In genomic region chr1:151198254-151199127, GRCh38 we compare ENCODE assay signal across 8 cellular contexts. TPM values are rescaled to one million over a fixed set of nuclear protein-coding genes. Genes with fewer than 3 reads are reported as not detected.
DNase-seq lines count a peak whose midpoint lies in the region; ATAC-seq and TF ChIP-seq lines count a peak whose summit lies in the region.

Gene PIP5K1A, plus strand, starts transcription at chr1:151198552. Its CDS starts 445 bp downstream, at chr1:151198997.

- CTCF ChIA-PET in AG04450 (lab: Charles Lee) (interaction anchor here (0.6 to 1.3 kb wide), 3 partner anchors 52 to 142 kb away, joined by 3 to 4 read pairs (median 4); no protein-coding TSS in a partner anchor), activated B cell treated with CpG ODN at 0.5 μM for 24 hours (lab: Charles Lee) (no interaction called here)

- H3K4me1 Mint-ChIP-seq in activated B cell treated with CpG ODN at 0.5 μM for 24 hours, result peaks cover 47% of the 10 kb centered on the region
- peaks cover 37 to 43% of the 10 kb centered on the region in 2 donors for H3K4me1 Mint-ChIP-seq in immature natural killer cell

- no peak for TF ChIP-seq CTCF in AG04450 (IDR thresholded peaks at IDR 0.05; ENCODE audit: low read depth, low read length)
- no peak for TF ChIP-seq CTCF in activated B cell treated with CpG ODN at 0.5 μM for 24 hours (IDR thresholded peaks at IDR 0.05)

- no peaks in the 10 kb centered on the region for H3K9me3 Mint-ChIP-seq in activated B cell treated with CpG ODN at 0.5 μM for 24 hours
- no peaks in the 10 kb centered on the region for H3K9me3 Mint-ChIP-seq in immature natural killer cell

- no peaks in the 10 kb centered on the region for H3K27me3 ChIP-seq in AG04450 (ENCODE audit: control insufficient read depth, insufficient read depth, low read length)

- peak; percentile 95 for DNase-seq in AG04450 (ENCODE audit: low read depth, low spot score)
- DNase-seq in NCI-H345 (lab: John Stamatoyannopoulos, UW), result peak; percentile 100
- DNase-seq in activated B cell treated with CpG ODN at 0.5 μM for 24 hours, result peak; percentile 94
- peak; percentile 55 to 99 (median 97) for DNase-seq in caudate nucleus (lab: John Stamatoyannopoulos, UW)
- DNase-seq in immature natural killer cell, result peak; percentile 98 to 99 (median 99)
- peak; percentile 94 for DNase-seq in smooth muscle cell of the brain vasculature (ENCODE audit: low read depth, low spot score)

- intact Hi-C loops in activated B cell treated with CpG ODN at 0.5 μM for 24 hours (cut with micrococcal nuclease), result loop anchor here (1.0 to 10.0 kb wide), 9 partner anchors 8 to 796 kb away; partner anchors contain the start of genes ARNT, C2CD4D, PI4KB and PSMB4

- H3K36me3 Mint-ChIP-seq in activated B cell treated with CpG ODN at 0.5 μM for 24 hours (ENCODE audit: low read depth) (peaks cover 26% of the 10 kb centered on the region), immature natural killer cell (peaks cover 0 to 3% (median 0%) of the 10 kb centered on the region in 3 donors)

- H3K4me3 Mint-ChIP-seq in activated B cell treated with CpG ODN at 0.5 μM for 24 hours (peak within 1 kb of the TSS; percentile 99), immature natural killer cell (peak within 1 kb of the TSS; percentile 98 to 100 (median 99))

- H3K4me3 ChIP-seq in AG04450 (ENCODE audit: low read depth, low read length), result peak within 1 kb of the TSS; percentile 97

- POLR2A ChIA-PET in AG04450 (lab: Yijun Ruan, JAX) (interaction anchor here (0.6 kb wide), 2 partner anchors 21 to 797 kb away, joined by 3 to 4 read pairs; no protein-coding TSS in a partner anchor), activated B cell treated with CpG ODN at 0.5 μM for 24 hours (lab: Charles Lee) (interaction anchor here (0.6 to 1.7 kb wide), 13 partner anchors 9 to 834 kb away, joined by 3 to 29 read pairs (median 4); partner anchors contain the start of genes LYSMD1, PSMD4, RPRD2 and SCNM1)

- ATAC-seq in GM18909 (IDR thresholded peaks at IDR 0.05; ENCODE audit: poor library complexity, unreplicated experiment) (peak; percentile 84), HG03175 (IDR thresholded peaks at IDR 0.05; ENCODE audit: unreplicated experiment) (peak; percentile 82), activated B cell treated with CpG ODN at 0.5 μM for 24 hours (ENCODE audit: low read depth) (peak; percentile 93)

- H3K27ac ChIP-seq in AG04450 (ENCODE audit: low read depth, low read length) (peak within 1 kb of the TSS; percentile 94), caudate nucleus (ENCODE audit: low read depth, low read length) (peak within 1 kb of the TSS; percentile 78)

- H3K9me3 ChIP-seq in AG04450 (ENCODE audit: control insufficient read depth, insufficient read depth, low read length), result no peaks in the 10 kb centered on the region

- no peaks in the 10 kb centered on the region for H3K27me3 Mint-ChIP-seq in activated B cell treated with CpG ODN at 0.5 μM for 24 hours
- H3K27me3 Mint-ChIP-seq in immature natural killer cell (ENCODE audit: low read depth in 3 of 3), result peaks cover 8 to 24% (median 10%) of the 10 kb centered on the region in 3 donors

- H3K27ac Mint-ChIP-seq in activated B cell treated with CpG ODN at 0.5 μM for 24 hours (peak within 1 kb of the TSS; percentile 98), immature natural killer cell (peak within 1 kb of the TSS; percentile 95 to 98 (median 97))

RNA-seq across cellular contexts. Expression of gene PIP5K1A, which starts in this region (rescaled TPM):
- polyA plus RNA-seq in AG04450 (2011; rRNA removed) (170 and 179 TPM in 2 replicates), immature natural killer cell (10 to 100 TPM; 13.6 to 20.1 (median 15.8) TPM)
- 186 and 203 TPM in 2 replicates for polyA minus RNA-seq in AG04450 (2011; rRNA and poly(A)+ RNA removed)
- 63.2 and 77.7 TPM in 2 replicates for total RNA-seq in activated B cell treated with CpG ODN at 0.5 μM for 24 hours

Comparison
In these comparisons a context has a peak if more than half of its experiments do, and no peak if none do; other contexts are left out.
1. Peak in every context shown above with its lines: DNase-seq, ATAC-seq, H3K4me3 ChIP-seq and H3K27ac ChIP-seq.